Comparison of ENCODE assay signal across 1 cellular context in genomic region chr7:27462575-27463270, GRCh38.
TF ChIP-seq lines count a peak whose summit lies in the region.

No MANE protein-coding gene starts in this region.

TF ChIP-seq in IMR-90, 13 proteins besides CTCF, POLR2A, EP300 and RAD21 (continued from another document):
- TF ChIP-seq NFE2L2 (IDR thresholded peaks at IDR 0.05; ENCODE audit: low read depth, low read length) = no peak
- TF ChIP-seq CHD1 (IDR thresholded peaks at IDR 0.05; ENCODE audit: low read depth, low read length) = no peak
- no peak for TF ChIP-seq MAZ (IDR thresholded peaks at IDR 0.05; ENCODE audit: borderline replicate concordance, low read depth, low read length)
- no peak for TF ChIP-seq RFX5 (IDR thresholded peaks at IDR 0.05; ENCODE audit: low read depth, low read length)
- TF ChIP-seq MXI1 (IDR thresholded peaks at IDR 0.05; ENCODE audit: borderline replicate concordance, low read depth, low read length) = no peak
- TF ChIP-seq USF2 (IDR thresholded peaks at IDR 0.05; ENCODE audit: low read depth, low read length) = no peak
- no peak for TF ChIP-seq MAFK (IDR thresholded peaks at IDR 0.05; ENCODE audit: low read depth, low read length)
- no peak for TF ChIP-seq RCOR1 (IDR thresholded peaks at IDR 0.05; ENCODE audit: insufficient replicate concordance, low read length)
TF ChIP-seq in IMR-90: peak in this region for 0.
